ENCODE assay signal across 22 cellular contexts in genomic region chr10:48735836-48736390, GRCh38. TPM values are rescaled to one million over a fixed set of nuclear protein-coding genes. Genes with fewer than 3 reads are reported as not detected.
"Had no signal": no experiment of that assay in that cellular context is flagged by ENCODE, and none has a peak within 500 bp of the region (broad histone marks: within the 10 kb centered on the region; RNA-seq: fewer than 3 reads in every experiment).

No MANE protein-coding gene starts in this region.

- H3K9me3 ChIP-seq: SK-N-SH had no signal

- DNase-seq: IMR-90, Kasumi-1, MM.1S, NCI-H1092 treated with DMSO at 0.1 percent for 48 hours, NCI-H1436, NCI-H187, NCI-H2029, NCI-H2081 treated with DMSO at 0.1 percent for 48 hours, NCI-H2171, NCI-H226, NCI-H446, NCI-H510A, NCI-H524 treated with DMSO at 0.1 percent for 48 hours, NCI-H69, NCI-H774, RPMI8226, SHP77, SK-N-SH had no signal

- H3K9ac ChIP-seq: KMS-11, SK-N-SH had no signal

- H3K27ac ChIP-seq: KMS-11 had no signal

- FAIRE-seq: RCC 7860 had no signal

- H3K4me2 ChIP-seq: KMS-11, SK-N-SH had no signal

RNA-seq across cellular contexts. Expression of gene WDFY4, which starts 51.2 kb away (rescaled TPM):
- total RNA-seq: IMR-90, M059J, SK-MEL-5 had no signal
- polyA plus RNA-seq: IMR-90, SK-N-SH had no signal
